1 cellular context compared by ENCODE assay signal in the genomic region with DNA sequence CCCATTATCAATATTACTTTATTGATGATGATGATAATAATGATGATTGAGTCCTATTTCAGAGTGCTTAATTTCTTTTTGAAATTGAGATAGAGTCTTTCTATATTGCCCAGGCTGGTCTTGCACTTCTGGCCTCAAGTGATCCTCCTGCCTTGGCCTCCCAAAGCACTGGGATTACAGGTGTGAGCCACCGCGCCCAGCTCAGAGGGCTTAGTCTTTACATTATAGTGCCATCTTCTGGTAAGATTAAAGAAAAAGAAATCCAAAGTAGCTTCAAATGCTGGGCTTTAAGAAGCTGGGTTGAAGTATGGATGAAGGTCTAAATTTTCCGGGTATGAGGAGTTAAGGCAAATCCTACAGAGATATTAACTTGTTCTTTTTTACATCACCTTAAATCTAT.
TF ChIP-seq lines count a peak whose summit lies in the region.

No MANE protein-coding gene starts in this region.

TF ChIP-seq in HepG2, 621 proteins besides CTCF, POLR2A, EP300 and RAD21 (continued from another document):
- TF ChIP-seq, protein P1, sequence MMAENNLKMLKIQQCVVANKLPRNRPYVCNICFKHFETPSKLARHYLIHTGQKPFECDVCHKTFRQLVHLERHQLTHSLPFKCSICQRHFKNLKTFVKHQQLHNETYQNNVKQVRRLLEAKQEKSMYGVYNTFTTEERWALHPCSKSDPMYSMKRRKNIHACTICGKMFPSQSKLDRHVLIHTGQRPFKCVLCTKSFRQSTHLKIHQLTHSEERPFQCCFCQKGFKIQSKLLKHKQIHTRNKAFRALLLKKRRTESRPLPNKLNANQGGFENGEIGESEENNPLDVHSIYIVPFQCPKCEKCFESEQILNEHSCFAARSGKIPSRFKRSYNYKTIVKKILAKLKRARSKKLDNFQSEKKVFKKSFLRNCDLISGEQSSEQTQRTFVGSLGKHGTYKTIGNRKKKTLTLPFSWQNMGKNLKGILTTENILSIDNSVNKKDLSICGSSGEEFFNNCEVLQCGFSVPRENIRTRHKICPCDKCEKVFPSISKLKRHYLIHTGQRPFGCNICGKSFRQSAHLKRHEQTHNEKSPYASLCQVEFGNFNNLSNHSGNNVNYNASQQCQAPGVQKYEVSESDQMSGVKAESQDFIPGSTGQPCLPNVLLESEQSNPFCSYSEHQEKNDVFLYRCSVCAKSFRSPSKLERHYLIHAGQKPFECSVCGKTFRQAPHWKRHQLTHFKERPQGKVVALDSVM (CRISPR knock-in tag; IDR thresholded peaks at IDR 0.05): peak; percentile 87
- TF ChIP-seq STAG1 (CRISPR knock-in tag; IDR thresholded peaks at IDR 0.05) (peak; percentile 68), SIX1 (CRISPR knock-in tag; IDR thresholded peaks at IDR 0.05; ENCODE audit: borderline replicate concordance) (no peak), WIZ (CRISPR knock-in tag; IDR thresholded peaks at IDR 0.05) (no peak), NR3C1 (CRISPR knock-in tag; IDR thresholded peaks at IDR 0.05) (no peak), ZNF460 (CRISPR knock-in tag; IDR thresholded peaks at IDR 0.05; ENCODE audit: borderline replicate concordance) (peak; percentile 89)
